In the genomic region with DNA sequence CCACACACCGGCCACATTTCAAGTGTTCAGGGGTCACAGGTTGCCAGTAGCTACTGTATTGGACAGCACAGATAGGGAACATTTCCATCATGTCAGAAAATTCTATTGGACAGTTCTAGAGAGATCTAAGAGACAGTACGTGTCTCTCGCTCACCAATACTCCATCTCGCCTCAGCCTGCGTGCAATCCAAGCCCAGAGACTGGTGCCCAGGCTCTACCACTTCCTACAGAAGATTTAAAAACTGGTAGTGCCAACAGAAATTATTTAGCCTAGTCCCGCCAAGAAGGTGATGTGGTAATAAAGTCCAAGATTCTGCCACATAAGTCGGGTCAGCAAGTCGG, we compare ENCODE assay signal across 8 cellular contexts. TPM values are rescaled to one million over a fixed set of nuclear protein-coding genes. Genes with fewer than 3 reads are reported as not detected.
DNase-seq lines count a peak whose midpoint lies in the region; ATAC-seq lines count a peak whose summit lies in the region.

No MANE protein-coding gene starts in this region.

- H3K36me3 Mint-ChIP-seq in activated CD4-positive, alpha-beta T cell treated with anti-CD3 and anti-CD28 coated beads, Interleukin-2, amount 10 ng/mL, durations not matched to agents 7 days and 5 days (ENCODE audit: low read depth): peaks cover 2% of the 10 kb centered on the region
- H3K36me3 Mint-ChIP-seq in activated T-helper 2 cell treated with anti-CD3 and anti-CD28 coated beads, Interferon-gamma antibody, Interleukin-2, Interleukin-4, amounts not matched to agents 10 μg/mL and 5 μg/mL and 100 μg/mL, durations not matched to agents 14 hours and 24 hours and 36 hours (ENCODE audit: low read depth): no peaks in the 10 kb centered on the region

- peaks cover 5% of the 10 kb centered on the region; the same call in 1 of the 2 replicates for H3K27me3 ChIP-seq in iPS-20b (ENCODE audit: insufficient read depth, low read length)
- no peaks in the 10 kb centered on the region for H3K27me3 ChIP-seq in stomach smooth muscle (ENCODE audit: control insufficient read depth in 1 of 2, insufficient read depth in 2 of 2, low read length in 2 of 2)

- H3K4me3 Mint-ChIP-seq in activated CD4-positive, alpha-beta T cell treated with anti-CD3 and anti-CD28 coated beads, Interleukin-2, amount 10 ng/mL, durations not matched to agents 7 days and 5 days: peak overlapping the region; percentile 93
- peak overlapping the region; percentile 91 for H3K4me3 Mint-ChIP-seq in activated T-helper 2 cell treated with anti-CD3 and anti-CD28 coated beads, Interferon-gamma antibody, Interleukin-2, Interleukin-4, amounts not matched to agents 10 μg/mL and 5 μg/mL and 100 μg/mL, durations not matched to agents 14 hours and 24 hours and 36 hours (ENCODE audit: low read depth)

- H3K27ac ChIP-seq in iPS-20b (ENCODE audit: low read length): no peak overlapping the region
- no peak overlapping the region for H3K27ac ChIP-seq in stomach smooth muscle (ENCODE audit: low read length)

- H3K9me3 ChIP-seq in iPS-20b (ENCODE audit: insufficient read depth, low read depth, low read length) (no peaks in the 10 kb centered on the region), stomach smooth muscle (ENCODE audit: control insufficient read depth in 2 of 2, low read length in 2 of 2) (no peaks in the 10 kb centered on the region)

- H3K36me3 ChIP-seq in iPS-20b (ENCODE audit: insufficient read depth, low read depth, low read length) (no peaks in the 10 kb centered on the region), stomach smooth muscle (ENCODE audit: control insufficient read depth in 2 of 2, insufficient read depth in 2 of 2, low read length in 2 of 2) (no peaks in the 10 kb centered on the region)

- H3K4me1 ChIP-seq in iPS-20b (ENCODE audit: insufficient read depth, low read length): peaks cover 11% of the 10 kb centered on the region
- H3K4me1 ChIP-seq in stomach smooth muscle (ENCODE audit: control insufficient read depth, insufficient read depth, low read length): peaks cover 3% of the 10 kb centered on the region

- peak overlapping the region; percentile 96 for H3K4me3 ChIP-seq in iPS-20b (ENCODE audit: low read length)
- peak overlapping the region; percentile 61 to 92 for H3K4me3 ChIP-seq in stomach smooth muscle (ENCODE audit: low read length in 2 of 2)

- intact Hi-C loops in activated T-helper 2 cell treated with anti-CD3 and anti-CD28 coated beads, Interferon-gamma antibody, Interleukin-2, Interleukin-4, amounts not matched to agents 10 μg/mL and 5 μg/mL and 100 μg/mL, durations not matched to agents 14 hours and 24 hours and 36 hours (cut with micrococcal nuclease): loop anchor here (2.0 to 5.0 kb wide), 2 partner anchors 70 to 72 kb away; a partner anchor contains a TSS

- no peak for DNase-seq in activated CD4-positive, alpha-beta T cell treated with anti-CD3 and anti-CD28 coated beads, Interleukin-2, amount 10 ng/mL, durations not matched to agents 7 days and 5 days
- DNase-seq in activated CD4-positive, alpha-beta T cell treated with anti-CD3 and anti-CD28 coated beads for 1 hour: no peak
- no peak for DNase-seq in activated T-helper 2 cell treated with anti-CD3 and anti-CD28 coated beads, Interferon-gamma antibody, Interleukin-2, Interleukin-4, amounts not matched to agents 10 μg/mL and 5 μg/mL and 100 μg/mL, durations not matched to agents 14 hours and 24 hours and 36 hours (ENCODE audit: low spot score)
- DNase-seq in DMS153 treated with DMSO at 0.1 percent for 48 hours (lab: John Stamatoyannopoulos, UW; ENCODE audit: unreplicated experiment) (no peak), NCI-H2196 treated with DMSO at 0.1 percent for 48 hours (lab: John Stamatoyannopoulos, UW; ENCODE audit: unreplicated experiment) (no peak)

- H3K27me3 Mint-ChIP-seq in activated CD4-positive, alpha-beta T cell treated with anti-CD3 and anti-CD28 coated beads, Interleukin-2, amount 10 ng/mL, durations not matched to agents 7 days and 5 days: peaks cover 22% of the 10 kb centered on the region
- peaks cover 16% of the 10 kb centered on the region for H3K27me3 Mint-ChIP-seq in activated T-helper 2 cell treated with anti-CD3 and anti-CD28 coated beads, Interferon-gamma antibody, Interleukin-2, Interleukin-4, amounts not matched to agents 10 μg/mL and 5 μg/mL and 100 μg/mL, durations not matched to agents 14 hours and 24 hours and 36 hours (ENCODE audit: low read depth)

- H3K9me3 Mint-ChIP-seq in activated CD4-positive, alpha-beta T cell treated with anti-CD3 and anti-CD28 coated beads, Interleukin-2, amount 10 ng/mL, durations not matched to agents 7 days and 5 days: no peaks in the 10 kb centered on the region
- H3K9me3 Mint-ChIP-seq in activated T-helper 2 cell treated with anti-CD3 and anti-CD28 coated beads, Interferon-gamma antibody, Interleukin-2, Interleukin-4, amounts not matched to agents 10 μg/mL and 5 μg/mL and 100 μg/mL, durations not matched to agents 14 hours and 24 hours and 36 hours: no peaks in the 10 kb centered on the region

- POLR2A ChIA-PET in activated CD4-positive, alpha-beta T cell treated with anti-CD3 and anti-CD28 coated beads, Interleukin-2, amount 10 ng/mL, durations not matched to agents 7 days and 5 days (lab: Charles Lee): no interaction called here

- H3K9ac ChIP-seq in iPS-20b (ENCODE audit: low read depth, low read length): peak overlapping the region; percentile 56; the same call in 1 of the 2 replicates
- H3K9ac ChIP-seq in stomach smooth muscle (ENCODE audit: low read length in 2 of 2): peak overlapping the region in 1 of 2 donors; percentile 58

- ATAC-seq in HG03108 (IDR thresholded peaks at IDR 0.05; ENCODE audit: unreplicated experiment): peak; percentile 22

- CTCF ChIA-PET in activated CD4-positive, alpha-beta T cell treated with anti-CD3 and anti-CD28 coated beads, Interleukin-2, amount 10 ng/mL, durations not matched to agents 7 days and 5 days (lab: Charles Lee): interaction anchor here (0.8 to 1.5 kb wide), 4 partner anchors 14 to 649 kb away, joined by 3 to 5 read pairs (median 3); a partner anchor contains a TSS

- H3K4me1 Mint-ChIP-seq in activated CD4-positive, alpha-beta T cell treated with anti-CD3 and anti-CD28 coated beads, Interleukin-2, amount 10 ng/mL, durations not matched to agents 7 days and 5 days: peaks cover 30% of the 10 kb centered on the region
- peaks cover 21% of the 10 kb centered on the region for H3K4me1 Mint-ChIP-seq in activated T-helper 2 cell treated with anti-CD3 and anti-CD28 coated beads, Interferon-gamma antibody, Interleukin-2, Interleukin-4, amounts not matched to agents 10 μg/mL and 5 μg/mL and 100 μg/mL, durations not matched to agents 14 hours and 24 hours and 36 hours (ENCODE audit: low read depth)

- peak overlapping the region; percentile 85 for H3K27ac Mint-ChIP-seq in activated CD4-positive, alpha-beta T cell treated with anti-CD3 and anti-CD28 coated beads, Interleukin-2, amount 10 ng/mL, durations not matched to agents 7 days and 5 days
- peak overlapping the region; percentile 68 for H3K27ac Mint-ChIP-seq in activated T-helper 2 cell treated with anti-CD3 and anti-CD28 coated beads, Interferon-gamma antibody, Interleukin-2, Interleukin-4, amounts not matched to agents 10 μg/mL and 5 μg/mL and 100 μg/mL, durations not matched to agents 14 hours and 24 hours and 36 hours

RNA-seq across cellular contexts. Expression of a gene that starts 0.4 kb away (rescaled TPM):
- 10 to 100 TPM; 38.0 to 38.8 TPM for total RNA-seq in activated CD4-positive, alpha-beta T cell treated with anti-CD3 and anti-CD28 coated beads, Interleukin-2, amount 10 ng/mL, durations not matched to agents 7 days and 5 days
- total RNA-seq in activated T-helper 2 cell treated with anti-CD3 and anti-CD28 coated beads, Interferon-gamma antibody, Interleukin-2, Interleukin-4, amounts not matched to agents 10 μg/mL and 5 μg/mL and 100 μg/mL, durations not matched to agents 14 hours and 24 hours and 36 hours: 31.5 and 36.4 TPM in 2 replicates
